ENCODE assay signal across 8 cellular contexts in genomic region chr11:11036185-11037161, GRCh38.
DNase-seq lines count a peak whose midpoint lies in the region; ATAC-seq and TF ChIP-seq lines count a peak whose summit lies in the region.

No MANE protein-coding gene starts in this region.

- no peaks in the 10 kb centered on the region for H3K36me3 Mint-ChIP-seq in activated naive CD8-positive, alpha-beta T cell treated with anti-CD3 and anti-CD28 coated beads, Interleukin-2, amount 10 ng/mL, durations not matched to agents 7 days and 5 days

- CTCF ChIA-PET in HEK293T (lab: Yijun Ruan, JAX) = interaction anchor here (0.6 to 2.5 kb wide), 6 partner anchors 8 to 751 kb away, joined by 3 to 8 read pairs (median 4); no protein-coding TSS in a partner anchor

- H3K4me3 Mint-ChIP-seq in activated naive CD8-positive, alpha-beta T cell treated with anti-CD3 and anti-CD28 coated beads, Interleukin-2, amount 10 ng/mL, durations not matched to agents 7 days and 5 days = no peak overlapping the region

- H3K4me1 Mint-ChIP-seq in activated naive CD8-positive, alpha-beta T cell treated with anti-CD3 and anti-CD28 coated beads, Interleukin-2, amount 10 ng/mL, durations not matched to agents 7 days and 5 days = peaks cover 2% of the 10 kb centered on the region

- no peak overlapping the region for H3K27ac Mint-ChIP-seq in activated naive CD8-positive, alpha-beta T cell treated with anti-CD3 and anti-CD28 coated beads, Interleukin-2, amount 10 ng/mL, durations not matched to agents 7 days and 5 days

- intact Hi-C loops in left cardiac atrium (cut with DNase I) = loop anchor here (2.0 to 5.0 kb wide), 4 partner anchors 121 to 751 kb away; no protein-coding TSS in a partner anchor

- POLR2A ChIA-PET in HEK293T (lab: Yijun Ruan, JAX) = no interaction called here
- POLR2A ChIA-PET in activated naive CD8-positive, alpha-beta T cell treated with anti-CD3 and anti-CD28 coated beads, Interleukin-2, amount 10 ng/mL, durations not matched to agents 7 days and 5 days (lab: Charles Lee) = no interaction called here

- no peaks in the 10 kb centered on the region for H3K9me3 Mint-ChIP-seq in activated naive CD8-positive, alpha-beta T cell treated with anti-CD3 and anti-CD28 coated beads, Interleukin-2, amount 10 ng/mL, durations not matched to agents 7 days and 5 days

- peaks cover 9% of the 10 kb centered on the region for H3K27me3 Mint-ChIP-seq in activated naive CD8-positive, alpha-beta T cell treated with anti-CD3 and anti-CD28 coated beads, Interleukin-2, amount 10 ng/mL, durations not matched to agents 7 days and 5 days

- DNase-seq in NCI-H524 (lab: John Stamatoyannopoulos, UW) (peak; percentile 49 to 71), NCI-H524 treated with DMSO at 0.1 percent for 48 hours (lab: John Stamatoyannopoulos, UW) (no peak), HEK293T (ENCODE audit: extremely low spot score) (peak; percentile 57), NCI-H345 treated with DMSO at 0.1 percent for 48 hours (lab: John Stamatoyannopoulos, UW; ENCODE audit: unreplicated experiment) (peak; percentile 72), left cardiac atrium (no peak), renal cortical epithelial cell (ENCODE audit: low read depth) (peak; percentile 80)
- DNase-seq in activated naive CD8-positive, alpha-beta T cell treated with anti-CD3 and anti-CD28 coated beads, Interleukin-2, amount 10 ng/mL, durations not matched to agents 7 days and 5 days = no peak

- ATAC-seq in activated naive CD8-positive, alpha-beta T cell treated with anti-CD3 and anti-CD28 coated beads, Interleukin-2, amount 10 ng/mL, durations not matched to agents 7 days and 5 days (ENCODE audit: low read depth) = peak; percentile 71
- peak; percentile 78 to 80 for ATAC-seq in left cardiac atrium
- no peak for ATAC-seq in HG02840 (IDR thresholded peaks at IDR 0.05; ENCODE audit: low FRiP score, unreplicated experiment)

TF ChIP-seq in HEK293T, 16 proteins besides CTCF, POLR2A, EP300 and RAD21:
- no peak for TF ChIP-seq FOXA1 (IDR thresholded peaks at IDR 0.05)
- TF ChIP-seq TARDBP (IDR thresholded peaks at IDR 0.05) = no peak
- no peak for TF ChIP-seq SUZ12 (IDR thresholded peaks at IDR 0.05)
- no peak for TF ChIP-seq BHLHE40 (IDR thresholded peaks at IDR 0.05; ENCODE audit: borderline replicate concordance)
- TF ChIP-seq ZNF384 (IDR thresholded peaks at IDR 0.05) = no peak
- TF ChIP-seq FOXK2 (IDR thresholded peaks at IDR 0.05) = no peak
- TF ChIP-seq FOXM1 (IDR thresholded peaks at IDR 0.05; ENCODE audit: borderline replicate concordance) = no peak
- TF ChIP-seq NFRKB (IDR thresholded peaks at IDR 0.05) = no peak
- TF ChIP-seq SP1 (IDR thresholded peaks at IDR 0.05) = no peak
- TF ChIP-seq PKNOX1 (IDR thresholded peaks at IDR 0.05) = no peak
- no peak for TF ChIP-seq ELF4 (IDR thresholded peaks at IDR 0.05)
- TF ChIP-seq ARNT (IDR thresholded peaks at IDR 0.05) = no peak
- no peak for TF ChIP-seq CTBP1 (IDR thresholded peaks at IDR 0.05; ENCODE audit: borderline replicate concordance)
- TF ChIP-seq LEF1 (IDR thresholded peaks at IDR 0.05; ENCODE audit: borderline replicate concordance) = no peak
- no peak for TF ChIP-seq HDGF (IDR thresholded peaks at IDR 0.05; ENCODE audit: borderline replicate concordance)
- no peak for TF ChIP-seq L3MBTL2 (conservative IDR thresholded peaks at IDR 0.05)
TF ChIP-seq in HEK293T: peak in this region for 0.

Comparison
In these comparisons a context has a peak if more than half of its experiments do, and no peak if none do; other contexts are left out.
1. DNase-seq: peak in NCI-H524 (2 of 2), HEK293T (single experiment), NCI-H345 treated with DMSO at 0.1 percent for 48 hours (single experiment) and renal cortical epithelial cell (single experiment); none in NCI-H524 treated with DMSO at 0.1 percent for 48 hours (single experiment), activated naive CD8-positive, alpha-beta T cell treated with anti-CD3 and anti-CD28 coated beads, Interleukin-2, amount 10 ng/mL, durations not matched to agents 7 days and 5 days (single experiment) and left cardiac atrium (single experiment).